ENCODE assay signal across 11 cellular contexts in genomic region chr6:53103993-53104675, GRCh38. TPM values are rescaled to one million over a fixed set of nuclear protein-coding genes. Genes with fewer than 3 reads are reported as not detected.
A peak's percentile ranks its signal among the peaks of the same experiment; 100 is the strongest.
DNase-seq lines count a peak whose midpoint lies in the region; ATAC-seq, FAIRE-seq and TF ChIP-seq lines count a peak whose summit lies in the region.
"Had no signal": no experiment of that assay in that cellular context is flagged by ENCODE, and none has a peak within 500 bp of the region (broad histone marks: within the 10 kb centered on the region; RNA-seq: fewer than 3 reads in every experiment).

No MANE protein-coding gene starts in this region.

- H3K9me2 ChIP-seq in GM23248 (ENCODE audit: insufficient read depth) (no peaks in the 10 kb centered on the region), OCI-LY7 (ENCODE audit: insufficient read depth, low read length) (no peaks in the 10 kb centered on the region)

- 76% methylated on average over 3 of the region's 3 CpGs for WGBS in A549 (ENCODE audit: missing lambda C conversion rate)
- WGBS in GM23248 (ENCODE audit: low coverage in 1 of 2, low lambda C conversion rate in 2 of 2, missing lambda C conversion rate in 2 of 2), 2 experiments = 94 to 95% methylated on average over 3 of the region's 3 CpGs

- H3K27ac ChIP-seq in A549 = no peak overlapping the region
- no peak overlapping the region for H3K27ac ChIP-seq in GM23248
- no peak overlapping the region for H3K27ac ChIP-seq in OCI-LY7 (ENCODE audit: low read depth, low read length, poor library complexity, severe bottlenecking)
- no peak overlapping the region for H3K27ac ChIP-seq in Peyer's patch

- no peaks in the 10 kb centered on the region for H3K27me3 ChIP-seq in GM23248 (replicated peaks; ENCODE audit: insufficient read depth)
- no peaks in the 10 kb centered on the region for H3K27me3 ChIP-seq in Peyer's patch

- H3F3A ChIP-seq in GM23248 (ENCODE audit: insufficient read depth) = 0 out of 2 replicates have a peak, but pooled peaks cover 13% of the 10 kb centered on the region

- no peak overlapping the region for H3K4me2 ChIP-seq in A549
- H3K4me2 ChIP-seq in GM23248 (ENCODE audit: unreplicated experiment) = no peak overlapping the region
- no peak overlapping the region for H3K4me2 ChIP-seq in OCI-LY7 (ENCODE audit: low read length)

- intact Hi-C loops in OCI-LY7 (cut with micrococcal nuclease; ENCODE audit: unreplicated experiment) = loop anchor here (5.0 kb wide), 1 partner anchor 378 kb away; no protein-coding TSS in a partner anchor
- intact Hi-C loops in activated CD4-positive, alpha-beta memory T cell treated with anti-CD3 and anti-CD28 coated beads for 36 hours (cut with micrococcal nuclease) = no loop called here

- BruUV-seq in OCI-LY7 (replicated peaks; lab: Mats Ljungman, UMichigan) = no TSS peak

- no peak overlapping the region for H2AFZ ChIP-seq in GM23248
- no peak overlapping the region for H2AFZ ChIP-seq in OCI-LY7 (ENCODE audit: low read length)

- no peaks in the 10 kb centered on the region for H3K27me3 Mint-ChIP-seq in activated CD4-positive, alpha-beta memory T cell treated with anti-CD3 and anti-CD28 coated beads for 36 hours

- H3K27ac Mint-ChIP-seq in activated CD4-positive, alpha-beta memory T cell treated with anti-CD3 and anti-CD28 coated beads for 36 hours = no peak overlapping the region

- DNase-seq in A549 (ENCODE audit: low read depth in 1 of 2, low spot score in 1 of 2) = peak in 1 of 2 experiments; percentile 22
- DNase-seq in GM23248 = peak; percentile 26
- peak; percentile 19 for DNase-seq in OCI-LY7 (ENCODE audit: low spot score)
- peak; percentile 19 for DNase-seq in fibroblast of peridontal ligament (ENCODE audit: extremely low read depth)
- DNase-seq in H54 (ENCODE audit: insufficient read length, low spot score) = no peak
- no peak for DNase-seq in activated effector memory CD4-positive, alpha-beta T cell treated with anti-CD3 and anti-CD28 coated beads, Interleukin-2, amount 50 U/mL, for 16 hours
- no peak for DNase-seq in Peyer's patch
- DNase-seq in activated CD4-positive, alpha-beta memory T cell treated with anti-CD3 and anti-CD28 coated beads for 36 hours = no peak
- DNase-seq: DMS79 treated with DMSO at 0.1 percent for 48 hours had no signal

- H4K20me1 ChIP-seq in GM23248 (ENCODE audit: insufficient read depth) (no peaks in the 10 kb centered on the region), OCI-LY7 (ENCODE audit: insufficient read depth, low read length) (no peaks in the 10 kb centered on the region)

- no peaks in the 10 kb centered on the region for H3K4me1 Mint-ChIP-seq in activated CD4-positive, alpha-beta memory T cell treated with anti-CD3 and anti-CD28 coated beads for 36 hours (ENCODE audit: low read depth)

- no peak for FAIRE-seq in A549 (lab: Jason Lieb, UNC)
- no peak for FAIRE-seq in H54 (lab: Jason Lieb, UNC)
- FAIRE-seq: islet of Langerhans, TTC549 had no signal

- POLR2A ChIA-PET in A549 (lab: Yijun Ruan, JAX) = no interaction called here
- POLR2A ChIA-PET in OCI-LY7 (lab: Charles Lee) = interaction anchor here (0.6 to 1.4 kb wide), 2 partner anchors 10 to 333 kb away, joined by 3 to 6 read pairs; no protein-coding TSS in a partner anchor
- POLR2A ChIA-PET in activated CD4-positive, alpha-beta memory T cell treated with anti-CD3 and anti-CD28 coated beads for 36 hours (lab: Charles Lee) = no interaction called here

- H3K4me1 ChIP-seq in A549 (no peaks in the 10 kb centered on the region), GM23248 (ENCODE audit: insufficient read depth) (peaks cover 22% of the 10 kb centered on the region), OCI-LY7 (ENCODE audit: insufficient read depth, low read length, poor library complexity, severe bottlenecking) (no peaks in the 10 kb centered on the region), Peyer's patch (no peaks in the 10 kb centered on the region)

- peaks cover 8% of the 10 kb centered on the region for H3K36me3 Mint-ChIP-seq in activated CD4-positive, alpha-beta memory T cell treated with anti-CD3 and anti-CD28 coated beads for 36 hours

- H3K9ac ChIP-seq in GM23248 = no peak overlapping the region

- H3K4me3 Mint-ChIP-seq in activated CD4-positive, alpha-beta memory T cell treated with anti-CD3 and anti-CD28 coated beads for 36 hours = no peak overlapping the region

- H3K9me3 Mint-ChIP-seq in activated CD4-positive, alpha-beta memory T cell treated with anti-CD3 and anti-CD28 coated beads for 36 hours = no peaks in the 10 kb centered on the region

- peak; percentile 56 to 64; a peak in 3 of 6 replicates for ATAC-seq in A549

- TF ChIP-seq RAD21 in A549 (conservative IDR thresholded peaks at IDR 0.05 in 1 of 2, IDR thresholded peaks at IDR 0.05 in 1 of 2) = peak; percentile 51 to 53; a peak in 4 of 5 replicates

- H3K9me3 ChIP-seq in A549 (no peaks in the 10 kb centered on the region), GM23248 (ENCODE audit: low read depth) (no peaks in the 10 kb centered on the region), OCI-LY7 (ENCODE audit: low read length) (no peaks in the 10 kb centered on the region), Peyer's patch (no peaks in the 10 kb centered on the region)

- no peak for TF ChIP-seq EP300 in A549 (IDR thresholded peaks at IDR 0.05)

- in situ Hi-C loops in GM23248 (cut with MboI) = no loop called here

- CTCF ChIA-PET in A549 (lab: Yijun Ruan, JAX) = interaction anchor here (0.6 to 1.9 kb wide), 5 partner anchors 11 to 417 kb away, joined by 3 to 15 read pairs (median 5); no protein-coding TSS in a partner anchor
- CTCF ChIA-PET in OCI-LY7 (lab: Charles Lee; ENCODE audit: unreplicated experiment) = no interaction called here
- CTCF ChIA-PET in activated CD4-positive, alpha-beta memory T cell treated with anti-CD3 and anti-CD28 coated beads for 36 hours (lab: Charles Lee) = no interaction called here

- peak; percentile 36 for TF ChIP-seq CTCF in A549 (IDR thresholded peaks at IDR 0.05)
- peak; percentile 65 for TF ChIP-seq CTCF in OCI-LY7 (conservative IDR thresholded peaks at IDR 0.05; ENCODE audit: low read length)
- TF ChIP-seq CTCF in Peyer's patch (IDR thresholded peaks at IDR 0.05) = peak in 3 of 6 experiments; percentile 13 to 35 (median 14)

- H3K4me3 ChIP-seq in A549 (no peak overlapping the region), GM23248 (no peak overlapping the region), OCI-LY7 (ENCODE audit: low read depth, low read length, poor library complexity, severe bottlenecking) (no peak overlapping the region), Peyer's patch (no peak overlapping the region)

- peaks cover 24% of the 10 kb centered on the region; the same call in 1 of the 2 replicates for H3K36me3 ChIP-seq in GM23248 (ENCODE audit: low read depth)
- H3K36me3 ChIP-seq in OCI-LY7 (ENCODE audit: insufficient read depth, low read length) = peaks cover 25% of the 10 kb centered on the region
- peaks cover 0 to 29% (median 0%) of the 10 kb centered on the region in 3 donors for H3K36me3 ChIP-seq in Peyer's patch

- TF ChIP-seq POLR2A in A549 (IDR thresholded peaks at IDR 0.05; ENCODE audit: low read length) (no peak), H54 (IDR thresholded peaks at IDR 0.05; ENCODE audit: low read depth, low read length) (no peak), Peyer's patch (IDR thresholded peaks at IDR 0.05) (no peak)

- H3K79me2 ChIP-seq in GM23248 (ENCODE audit: insufficient read depth) = no peaks in the 10 kb centered on the region
- no peaks in the 10 kb centered on the region for H3K79me2 ChIP-seq in OCI-LY7 (ENCODE audit: insufficient read depth, low read depth, low read length)

TF ChIP-seq in A549, 52 proteins besides CTCF, POLR2A, EP300 and RAD21 (continues in another document):
- TF ChIP-seq NFE2L2 (conservative IDR thresholded peaks at IDR 0.05; ENCODE audit: low read length) = no peak
- TF ChIP-seq KDM5A (IDR thresholded peaks at IDR 0.05) = no peak
- peak; percentile 37; the same call in 2 of the 3 replicates for TF ChIP-seq SMC3 (IDR thresholded peaks at IDR 0.05)

RNA-seq across cellular contexts. Expression of gene FBXO9, which starts 38.9 kb away (rescaled TPM):
- polyA plus RNA-seq in A549 (2011; rRNA removed) (67.6 and 72.1 TPM in 2 replicates), A549 (2017; fragmentation: RNase III; extraction: RNeasy Plus Mini Kit Qiagen cat#74134 plus additional on column Dnase treatment) (30.2 to 34.0 TPM (median 32.1 TPM) in 3 replicates), GM23248 (2016; fragmentation: Nextera tagmentation; extraction: Ambion mirVana) (56.5 and 59.9 TPM in 2 replicates)
- polyA plus RNA-seq in A549 (2012; cell fraction: cytosol; rRNA removed) = 35.5 and 39.3 TPM in 2 replicates
- 52.1 and 80.7 TPM in 2 replicates for polyA plus RNA-seq in A549 (2012; cell fraction: nucleus; rRNA removed)
- 39.6 and 46.9 TPM in 2 replicates for polyA minus RNA-seq in A549 (2011; rRNA and poly(A)+ RNA removed)
- 48.4 and 59.6 TPM in 2 replicates for total RNA-seq in GM23248 (2014; rRNA removed; shearing (Covaris generic))
- total RNA-seq in OCI-LY7 (2014; rRNA removed; shearing (Covaris generic)) = 20.5 and 23.5 TPM in 2 replicates
- total RNA-seq in OCI-LY7 (2022) (67.7 and 80.2 TPM in 2 replicates), Peyer's patch (100 to 1,000 TPM in 1 of 4 donors, 10 to 100 TPM in 3; 62.5 to 109 (median 76.6) TPM)
- 10 to 100 TPM; 54.1 to 55.6 TPM for total RNA-seq in activated CD4-positive, alpha-beta memory T cell treated with anti-CD3 and anti-CD28 coated beads for 36 hours

RNA-seq across cellular contexts. Expression of gene CILK1, which starts 42.5 kb away (rescaled TPM):
- polyA plus RNA-seq in A549 (2011; rRNA removed) (7.4 and 7.9 TPM in 2 replicates), A549 (2017; fragmentation: RNase III; extraction: RNeasy Plus Mini Kit Qiagen cat#74134 plus additional on column Dnase treatment) (1.8 to 2.1 TPM (median 1.9 TPM) in 3 replicates), GM23248 (2016; fragmentation: Nextera tagmentation; extraction: Ambion mirVana) (6.0 and 6.5 TPM in 2 replicates)
- polyA plus RNA-seq in A549 (2012; cell fraction: cytosol; rRNA removed) = 1.6 and 2.1 TPM in 2 replicates
- polyA plus RNA-seq in A549 (2012; cell fraction: nucleus; rRNA removed) = 0.86 and 1.3 TPM in 2 replicates
- 5.1 and 5.4 TPM in 2 replicates for polyA minus RNA-seq in A549 (2011; rRNA and poly(A)+ RNA removed)
- 11.1 and 15.6 TPM in 2 replicates for total RNA-seq in GM23248 (2014; rRNA removed; shearing (Covaris generic))
- total RNA-seq in OCI-LY7 (2014; rRNA removed; shearing (Covaris generic)) = 6.2 and 6.9 TPM in 2 replicates
- total RNA-seq in OCI-LY7 (2022) (13.7 and 17.8 TPM in 2 replicates), Peyer's patch (10 to 100 TPM; 14.9 to 21.0 (median 17.4) TPM)
- total RNA-seq in activated CD4-positive, alpha-beta memory T cell treated with anti-CD3 and anti-CD28 coated beads for 36 hours = 1 to 10 TPM; 7.2 to 7.3 TPM

RNA-seq across cellular contexts. Expression of gene GCM1, which starts 44.5 kb away (rescaled TPM):
- 0.03 TPM in 1 of 2 replicates, not detected in the other for polyA plus RNA-seq in A549 (2011; rRNA removed)
- polyA plus RNA-seq in A549 (2012; cell fraction: cytosol; rRNA removed) = not detected in 2 replicates
- polyA plus RNA-seq in A549 (2012; cell fraction: nucleus; rRNA removed) = 0.02 TPM in 2 replicates
- polyA plus RNA-seq in A549 (2017; fragmentation: RNase III; extraction: RNeasy Plus Mini Kit Qiagen cat#74134 plus additional on column Dnase treatment) = 0.04 to 0.08 TPM in 2 of 3 replicates, not detected in the other
- 0.08 TPM in 1 of 2 replicates, not detected in the other for polyA minus RNA-seq in A549 (2011; rRNA and poly(A)+ RNA removed)
- not detected in 2 replicates for total RNA-seq in GM23248 (2014; rRNA removed; shearing (Covaris generic))
- polyA plus RNA-seq in GM23248 (2016; fragmentation: Nextera tagmentation; extraction: Ambion mirVana) = not detected in 2 replicates
- not detected in 2 replicates for total RNA-seq in OCI-LY7 (2014; rRNA removed; shearing (Covaris generic))
- not detected in 2 replicates for total RNA-seq in OCI-LY7 (2022)
- total RNA-seq in Peyer's patch = not detected
- not detected for total RNA-seq in activated CD4-positive, alpha-beta memory T cell treated with anti-CD3 and anti-CD28 coated beads for 36 hours

Comparison
In these comparisons a context has a peak if more than half of its experiments do, and no peak if none do; other contexts are left out.
1. DNase-seq: peak in GM23248 (single experiment), OCI-LY7 (single experiment) and fibroblast of peridontal ligament (single experiment); none in H54 (single experiment), activated effector memory CD4-positive, alpha-beta T cell treated with anti-CD3 and anti-CD28 coated beads, Interleukin-2, amount 50 U/mL, for 16 hours (single experiment), Peyer's patch (0 of 3) and activated CD4-positive, alpha-beta memory T cell treated with anti-CD3 and anti-CD28 coated beads for 36 hours (single experiment).